ENCODE assay signal across 8 cellular contexts in the genomic region with DNA sequence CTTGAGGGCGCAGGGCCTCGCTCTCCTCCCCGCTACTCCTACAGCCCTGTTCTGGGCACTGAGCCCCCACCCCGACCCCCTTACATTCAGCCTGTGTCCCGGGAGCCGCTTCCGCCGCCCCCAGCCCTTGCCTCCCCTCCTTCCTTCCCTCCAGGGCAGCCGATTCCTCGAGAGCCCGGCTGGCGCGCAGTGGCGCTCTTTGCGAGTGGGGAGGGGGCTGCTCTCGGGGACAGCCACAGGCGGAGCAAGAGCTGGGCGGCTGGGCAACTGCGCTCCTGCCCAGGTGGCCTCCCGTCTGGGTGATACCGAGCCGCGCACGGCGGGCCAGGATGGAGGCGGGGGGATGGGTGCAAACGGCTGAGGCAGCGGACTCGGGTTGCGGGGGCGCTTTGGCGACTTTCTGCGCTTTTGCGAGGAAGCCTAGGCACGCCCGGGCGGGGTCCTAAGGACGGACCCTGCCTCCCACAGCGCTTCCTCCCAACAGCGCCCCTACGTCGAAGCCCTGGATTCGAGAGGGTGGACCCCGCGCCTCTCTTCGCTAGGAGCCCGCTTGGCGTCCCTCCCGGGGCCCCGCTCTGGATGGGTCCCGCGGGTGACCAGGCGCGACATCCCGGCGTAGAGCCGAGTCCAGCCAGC. TPM values are rescaled to one million over a fixed set of nuclear protein-coding genes. Genes with fewer than 3 reads are reported as not detected.
DNase-seq lines count a peak whose midpoint lies in the region; ATAC-seq and TF ChIP-seq lines count a peak whose summit lies in the region.

No MANE protein-coding gene starts in this region.

- H3K4me3 ChIP-seq in HCT116 (replicated peaks in 1 of 2; ENCODE audit: low read depth in 1 of 2, low read length in 2 of 2) (peak overlapping the region; percentile 78 to 94), hepatocyte (peak overlapping the region; percentile 76), skeletal muscle satellite cell (ENCODE audit: low read length) (peak overlapping the region; percentile 76)

- H3K4me1 Mint-ChIP-seq in activated T-cell treated with anti-CD3 and anti-CD28 coated beads, Interleukin-2, amount 50 U/mL, for 24 hours (ENCODE audit: low read depth) = peaks cover 11% of the 10 kb centered on the region

- no peaks in the 10 kb centered on the region for H3K9me3 Mint-ChIP-seq in activated T-cell treated with anti-CD3 and anti-CD28 coated beads, Interleukin-2, amount 50 U/mL, for 24 hours

- H3K4me2 ChIP-seq in HCT116 (ENCODE audit: low read length) = peak overlapping the region; percentile 95
- H3K4me2 ChIP-seq in hepatocyte = peak overlapping the region; percentile 98
- peak overlapping the region; percentile 84 for H3K4me2 ChIP-seq in skeletal muscle satellite cell (ENCODE audit: low read length)

- H3K27me3 ChIP-seq in HCT116 (ENCODE audit: insufficient read depth, low read length) (no peaks in the 10 kb centered on the region), hepatocyte (no peaks in the 10 kb centered on the region), skeletal muscle satellite cell (ENCODE audit: control insufficient read depth, insufficient read depth, low read length) (peaks cover 29% of the 10 kb centered on the region)

- H2AFZ ChIP-seq in HCT116 (ENCODE audit: low read depth, low read length, poor library complexity, severe bottlenecking) (no peak overlapping the region), hepatocyte (peak overlapping the region; percentile 45)

- ATAC-seq in HCT116 (peak; percentile 5), HG03039 (IDR thresholded peaks at IDR 0.05; ENCODE audit: unreplicated experiment) (no peak)

- peak overlapping the region; percentile 33 for H3K4me3 Mint-ChIP-seq in activated T-cell treated with anti-CD3 and anti-CD28 coated beads, Interleukin-2, amount 50 U/mL, for 24 hours

- H3K79me2 ChIP-seq in HCT116 (ENCODE audit: insufficient read depth, low read length) = peaks cover 37% of the 10 kb centered on the region; the same call in 1 of the 2 replicates
- peaks cover 48% of the 10 kb centered on the region for H3K79me2 ChIP-seq in hepatocyte

- 0 out of 6 replicates have a peak, but pooled peaks of 1 of the 3 experiments have one; percentile 11 for TF ChIP-seq CTCF in HCT116 (IDR thresholded peaks at IDR 0.05 in 2 of 3, conservative IDR thresholded peaks at IDR 0.05 in 1 of 3; ENCODE audit: borderline replicate concordance in 1 of 3, insufficient read depth in 1 of 3, low read depth in 2 of 3, low read length in 2 of 3)
- no peak for TF ChIP-seq CTCF in hepatocyte (IDR thresholded peaks at IDR 0.05; ENCODE audit: poor library complexity)

- DNase-seq in HCT116 (ENCODE audit: low read depth, low spot score) = no peak
- peak; percentile 50 for DNase-seq in activated T-cell treated with anti-CD3 and anti-CD28 coated beads, Interleukin-2, amount 50 U/mL, for 24 hours
- DNase-seq in hepatocyte (ENCODE audit: low spot score) = peak; percentile 51
- DNase-seq in HPDE6-E6E7 (ENCODE audit: extremely low spot score) = no peak
- no peak for DNase-seq in NOMO-1 (lab: John Stamatoyannopoulos, UW; ENCODE audit: unreplicated experiment in 2 of 2)
- no peak for DNase-seq in cerebellar nuclear complex (lab: John Stamatoyannopoulos, UW)

- H3K27me3 Mint-ChIP-seq in activated T-cell treated with anti-CD3 and anti-CD28 coated beads, Interleukin-2, amount 50 U/mL, for 24 hours = peaks cover 18% of the 10 kb centered on the region

- H3K9ac ChIP-seq in HCT116 (ENCODE audit: low read length) (peak overlapping the region; percentile 73), skeletal muscle satellite cell (ENCODE audit: low read depth, low read length) (no peak overlapping the region)

- 3% methylated on average over 48 of the region's 57 CpGs for WGBS in hepatocyte (ENCODE audit: low lambda C conversion rate, missing lambda C conversion rate)

- TF ChIP-seq RAD21 in HCT116 (IDR thresholded peaks at IDR 0.05; ENCODE audit: low read depth) = no peak

- H3K9me2 ChIP-seq in HCT116 (ENCODE audit: insufficient read depth) (no peaks in the 10 kb centered on the region), hepatocyte (replicated peaks; ENCODE audit: insufficient read depth) (no peaks in the 10 kb centered on the region)

- no TSS peak for BruUV-seq in HCT116 (replicated peaks; lab: Mats Ljungman, UMichigan)

- no peak overlapping the region for H3K27ac Mint-ChIP-seq in activated T-cell treated with anti-CD3 and anti-CD28 coated beads, Interleukin-2, amount 50 U/mL, for 24 hours

- H3K36me3 ChIP-seq in HCT116 (ENCODE audit: control insufficient read depth in 1 of 2, insufficient read depth in 2 of 2, low read length in 2 of 2) (no peaks in the 10 kb centered on the region), hepatocyte (replicated peaks; ENCODE audit: insufficient read depth, low read depth) (no peaks in the 10 kb centered on the region), skeletal muscle satellite cell (ENCODE audit: insufficient read depth, low read length) (no peaks in the 10 kb centered on the region)

- H4K20me1 ChIP-seq in HCT116 (ENCODE audit: insufficient read depth) (no peaks in the 10 kb centered on the region), hepatocyte (ENCODE audit: insufficient read depth, poor library complexity, severe bottlenecking) (no peaks in the 10 kb centered on the region)

- POLR2A ChIA-PET in HCT116 (lab: Charles Lee) = no interaction called here

- CTCF ChIA-PET in HCT116 (lab: Charles Lee) = interaction anchor here (1.0 to 1.4 kb wide), 2 partner anchors 95 to 102 kb away, joined by 3 read pairs; a partner anchor contains a TSS

- peak overlapping the region; percentile 93 for H3K27ac ChIP-seq in HCT116 (ENCODE audit: low read depth, low read length)
- peak overlapping the region; percentile 89 for H3K27ac ChIP-seq in hepatocyte

- TF ChIP-seq POLR2A in HCT116 (IDR thresholded peaks at IDR 0.05; ENCODE audit: borderline replicate concordance, extremely low read depth, insufficient read depth, insufficient read length) = no peak

- no peaks in the 10 kb centered on the region for H3K36me3 Mint-ChIP-seq in activated T-cell treated with anti-CD3 and anti-CD28 coated beads, Interleukin-2, amount 50 U/mL, for 24 hours (ENCODE audit: low read depth)

- RAD21 ChIA-PET in HCT116 (lab: Charles Lee; ENCODE audit: low non-redundant PET in 1 of 2, low total read pairs in 2 of 2, uncharacterized antibody in 2 of 2, unreplicated experiment in 2 of 2) = no interaction called here

- H3K9me3 ChIP-seq in HCT116 (ENCODE audit: control insufficient read depth in 1 of 2, insufficient read depth in 1 of 2, low read depth in 1 of 2, low read length in 2 of 2) = no peaks in the 10 kb centered on the region
- no peaks in the 10 kb centered on the region for H3K9me3 ChIP-seq in hepatocyte (ENCODE audit: low read depth)
- H3K9me3 ChIP-seq in skeletal muscle satellite cell (replicated peaks; ENCODE audit: low read length) = no peaks in the 10 kb centered on the region

- peaks cover 27 to 48% of the 10 kb centered on the region in 2 experiments for H3K4me1 ChIP-seq in HCT116 (ENCODE audit: control insufficient read depth in 1 of 2, insufficient read depth in 2 of 2, low read length in 2 of 2)
- H3K4me1 ChIP-seq in hepatocyte (ENCODE audit: insufficient read depth) = peaks cover 27% of the 10 kb centered on the region
- H3K4me1 ChIP-seq in skeletal muscle satellite cell (ENCODE audit: control insufficient read depth, insufficient read depth, low read length) = peaks cover 39% of the 10 kb centered on the region

- intact Hi-C loops in HCT116 (cut with micrococcal nuclease) = loop anchor here (10.0 kb wide), 2 partner anchors 278 to 308 kb away; no protein-coding TSS in a partner anchor

TF ChIP-seq in HCT116, 20 proteins besides CTCF, POLR2A, EP300 and RAD21 (continues in another document):
- TF ChIP-seq, protein P1, sequence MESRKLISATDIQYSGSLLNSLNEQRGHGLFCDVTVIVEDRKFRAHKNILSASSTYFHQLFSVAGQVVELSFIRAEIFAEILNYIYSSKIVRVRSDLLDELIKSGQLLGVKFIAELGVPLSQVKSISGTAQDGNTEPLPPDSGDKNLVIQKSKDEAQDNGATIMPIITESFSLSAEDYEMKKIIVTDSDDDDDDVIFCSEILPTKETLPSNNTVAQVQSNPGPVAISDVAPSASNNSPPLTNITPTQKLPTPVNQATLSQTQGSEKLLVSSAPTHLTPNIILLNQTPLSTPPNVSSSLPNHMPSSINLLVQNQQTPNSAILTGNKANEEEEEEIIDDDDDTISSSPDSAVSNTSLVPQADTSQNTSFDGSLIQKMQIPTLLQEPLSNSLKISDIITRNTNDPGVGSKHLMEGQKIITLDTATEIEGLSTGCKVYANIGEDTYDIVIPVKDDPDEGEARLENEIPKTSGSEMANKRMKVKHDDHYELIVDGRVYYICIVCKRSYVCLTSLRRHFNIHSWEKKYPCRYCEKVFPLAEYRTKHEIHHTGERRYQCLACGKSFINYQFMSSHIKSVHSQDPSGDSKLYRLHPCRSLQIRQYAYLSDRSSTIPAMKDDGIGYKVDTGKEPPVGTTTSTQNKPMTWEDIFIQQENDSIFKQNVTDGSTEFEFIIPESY (IDR thresholded peaks at IDR 0.05; ENCODE audit: extremely low read depth, insufficient replicate concordance, low read length) = no peak
- TF ChIP-seq, protein P2, sequence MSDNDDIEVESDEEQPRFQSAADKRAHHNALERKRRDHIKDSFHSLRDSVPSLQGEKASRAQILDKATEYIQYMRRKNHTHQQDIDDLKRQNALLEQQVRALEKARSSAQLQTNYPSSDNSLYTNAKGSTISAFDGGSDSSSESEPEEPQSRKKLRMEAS (IDR thresholded peaks at IDR 0.05) = no peak; the same call in 1 of the 2 replicates
- TF ChIP-seq ZFX (IDR thresholded peaks at IDR 0.05) (no peak), YY1 (IDR thresholded peaks at IDR 0.05; ENCODE audit: extremely low read depth, insufficient replicate concordance, low read depth, low read length) (no peak), EGR1 (IDR thresholded peaks at IDR 0.05; ENCODE audit: low read depth) (peak; percentile 57; the same call in 1 of the 2 replicates), EZH2phosphoT487 (IDR thresholded peaks at IDR 0.05; ENCODE audit: borderline replicate concordance) (no peak)

RNA-seq across cellular contexts. Expression of a gene that starts 1.3 kb away (rescaled TPM):
- total RNA-seq in HCT116 (2021; ENCODE audit: unreplicated experiment) = 38.5 TPM
- polyA plus RNA-seq in HCT116 (2012) = 25.4 and 27.9 TPM in 2 replicates
- 34.2 and 39.0 TPM in 2 replicates for total RNA-seq in hepatocyte
- 56.1 and 63.4 TPM in 2 replicates for polyA plus RNA-seq in hepatocyte
- total RNA-seq in skeletal muscle satellite cell (2012; rRNA removed) = 3.3 and 4.3 TPM in 2 replicates

RNA-seq across cellular contexts. Expression of a gene that starts 25.6 kb away (rescaled TPM):
- 73.1 TPM for total RNA-seq in HCT116 (2021; ENCODE audit: unreplicated experiment)
- 52.4 and 54.0 TPM in 2 replicates for polyA plus RNA-seq in HCT116 (2012)
- 17.6 and 18.2 TPM in 2 replicates for total RNA-seq in hepatocyte
- 45.3 and 47.7 TPM in 2 replicates for polyA plus RNA-seq in hepatocyte
- total RNA-seq in skeletal muscle satellite cell (2012; rRNA removed) = 31.7 and 37.0 TPM in 2 replicates

RNA-seq across cellular contexts. Expression of a gene that starts 26.4 kb away (rescaled TPM):
- total RNA-seq in HCT116 (2021; ENCODE audit: unreplicated experiment) (7.1 TPM), hepatocyte (4.0 and 5.3 TPM in 2 replicates)
- 5.2 and 6.1 TPM in 2 replicates for polyA plus RNA-seq in HCT116 (2012)
- polyA plus RNA-seq in hepatocyte = 5.2 and 8.3 TPM in 2 replicates
- total RNA-seq in skeletal muscle satellite cell (2012; rRNA removed) = 2.8 and 5.2 TPM in 2 replicates

RNA-seq across cellular contexts. Expression of a gene that starts 55.9 kb away (rescaled TPM):
- total RNA-seq in HCT116 (2021; ENCODE audit: unreplicated experiment) = not detected
- polyA plus RNA-seq in HCT116 (2012) = 0.01 TPM in 1 of 2 replicates, not detected in the other
- not detected in 2 replicates for total RNA-seq in hepatocyte
- not detected in 2 replicates for polyA plus RNA-seq in hepatocyte
- total RNA-seq in skeletal muscle satellite cell (2012; rRNA removed) = not detected in 2 replicates

Comparison
In these comparisons a context has a peak if more than half of its experiments do, and no peak if none do; other contexts are left out.
1. DNase-seq: peak in activated T-cell treated with anti-CD3 and anti-CD28 coated beads, Interleukin-2, amount 50 U/mL, for 24 hours (single experiment) and hepatocyte (single experiment); none in HCT116 (single experiment), HPDE6-E6E7 (single experiment), NOMO-1 (0 of 2) and cerebellar nuclear complex (0 of 2).
2. Peak in every context shown above with its lines, with median percentiles within 50 percentile points of each other: H3K4me2 ChIP-seq and H3K4me3 ChIP-seq.